In the genomic region with DNA sequence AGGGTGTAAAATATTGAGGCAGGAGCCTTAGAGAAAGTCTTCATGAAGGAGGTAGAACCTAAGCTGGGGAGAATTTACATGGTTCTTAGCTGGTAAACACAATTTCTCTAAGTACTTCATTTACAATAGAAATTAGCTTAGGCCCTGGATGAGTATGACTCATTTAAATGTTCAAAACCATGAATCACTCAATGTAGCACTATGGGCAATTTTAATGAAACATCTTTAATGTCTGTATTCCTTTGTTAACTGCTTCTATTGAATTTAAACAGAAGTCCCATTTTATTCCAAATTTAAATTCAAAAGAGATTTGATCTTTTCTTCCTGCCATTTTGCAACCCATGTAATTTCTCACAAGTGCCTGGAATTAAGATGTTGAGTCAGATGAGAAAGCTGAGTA, we compare ENCODE assay signal across 29 cellular contexts.
A peak's percentile ranks its signal among the peaks of the same experiment; 100 is the strongest.
DNase-seq lines count a peak whose midpoint lies in the region; ATAC-seq, FAIRE-seq and TF ChIP-seq lines count a peak whose summit lies in the region.
"Had no signal": no experiment of that assay in that cellular context is flagged by ENCODE, and none has a peak within 500 bp of the region (broad histone marks: within the 10 kb centered on the region; RNA-seq: fewer than 3 reads in every experiment).

No MANE protein-coding gene starts in this region.

- H3K4me3 Mint-ChIP-seq in chondrocyte (ENCODE audit: unreplicated experiment), result no peak overlapping the region
- H3K4me3 Mint-ChIP-seq: activated B cell treated with CpG ODN at 0.5 μM for 24 hours; CD8-positive, alpha-beta T cell; mesothelial cell of epicardium; naive thymus-derived CD8-positive, alpha-beta T cell had no signal

- no peak for TF ChIP-seq POLR2A in adrenal gland (IDR thresholded peaks at IDR 0.05)

- H3K4me3 ChIP-seq in RWPE2 (ENCODE audit: severe bottlenecking), result no peak overlapping the region
- no peak overlapping the region for H3K4me3 ChIP-seq in small intestine (ENCODE audit: low read depth in 1 of 2, low read length in 2 of 2)
- H3K4me3 ChIP-seq in adrenal gland, result no peak overlapping the region
- H3K4me3 ChIP-seq: left lung, right atrium auricular region had no signal

- peak; percentile 66 for ATAC-seq in RWPE2 (ENCODE audit: low read depth)
- ATAC-seq: CD8-positive, alpha-beta T cell; HepG2; left lung; naive thymus-derived CD8-positive, alpha-beta T cell; Panc1 had no signal

- H3K36me3 ChIP-seq in RWPE2 (ENCODE audit: low read depth) (no peaks in the 10 kb centered on the region), small intestine (ENCODE audit: control insufficient read depth in 2 of 2, insufficient read depth in 2 of 2, low read length in 2 of 2) (no peaks in the 10 kb centered on the region), adrenal gland (replicated peaks in 1 of 2) (no peaks in the 10 kb centered on the region)
- H3K36me3 ChIP-seq: left lung, right atrium auricular region had no signal

- H3K9me3 ChIP-seq in RWPE2 (ENCODE audit: severe bottlenecking) (no peaks in the 10 kb centered on the region), small intestine (ENCODE audit: control insufficient read depth, low read depth) (no peaks in the 10 kb centered on the region), adrenal gland (replicated peaks in 1 of 3) (no peaks in the 10 kb centered on the region)

- intact Hi-C loops in adrenal gland (cut with DNase I), result loop anchor here in 1 of 2 donors (10.0 kb wide), 1 partner anchor 115 kb away; no protein-coding TSS in a partner anchor

- no peak for FAIRE-seq in small intestine (lab: Jason Lieb, UNC)
- FAIRE-seq: GM12892, HepG2 had no signal

- H3K27me3 Mint-ChIP-seq in chondrocyte (ENCODE audit: low read depth), result no peaks in the 10 kb centered on the region
- H3K27me3 Mint-ChIP-seq: activated B cell treated with CpG ODN at 0.5 μM for 24 hours had no signal

- H3K27me3 ChIP-seq in RWPE2 (ENCODE audit: insufficient read depth, poor library complexity, severe bottlenecking) (no peaks in the 10 kb centered on the region), small intestine (ENCODE audit: control insufficient read depth in 2 of 2, insufficient read depth in 2 of 2, low read length in 2 of 2) (no peaks in the 10 kb centered on the region), adrenal gland (no peaks in the 10 kb centered on the region)
- H3K27me3 ChIP-seq: left lung, right atrium auricular region had no signal

- no peak overlapping the region for H3K27ac ChIP-seq in RWPE2 (ENCODE audit: poor library complexity, severe bottlenecking)
- peak overlapping the region; percentile 14 for H3K27ac ChIP-seq in epithelial cell of prostate
- H3K27ac ChIP-seq in small intestine (ENCODE audit: low read depth in 1 of 2, low read length in 1 of 2), result no peak overlapping the region
- H3K27ac ChIP-seq in adrenal gland, result no peak overlapping the region
- H3K27ac ChIP-seq: left lung, right atrium auricular region had no signal

- H3K27ac Mint-ChIP-seq in chondrocyte (ENCODE audit: unreplicated experiment), result no peak overlapping the region
- H3K27ac Mint-ChIP-seq: activated B cell treated with CpG ODN at 0.5 μM for 24 hours; CD8-positive, alpha-beta T cell; mesothelial cell of epicardium; naive thymus-derived CD8-positive, alpha-beta T cell had no signal

- peaks cover 5% of the 10 kb centered on the region for H3K36me3 Mint-ChIP-seq in chondrocyte (ENCODE audit: low read depth)
- H3K36me3 Mint-ChIP-seq: CD8-positive, alpha-beta T cell had no signal

- DNase-seq in HS-5 (ENCODE audit: low read depth) (peak; percentile 6), RWPE2 (ENCODE audit: low spot score) (no peak), epithelial cell of prostate (ENCODE audit: low read depth, low spot score) (no peak), kidney tubule cell (ENCODE audit: low spot score) (peak; percentile 22), small intestine (no peak), adrenal gland (no peak), chondrocyte (ENCODE audit: low spot score) (no peak)
- no peak for DNase-seq in activated CD4-positive, CD25-positive, alpha-beta regulatory T cell treated with anti-CD3 and anti-CD28 coated beads, Interleukin-2, amount 50 U/mL, for 72 hours
- DNase-seq: activated B cell treated with CpG ODN at 0.5 μM for 24 hours; activated CD4-positive, alpha-beta T cell treated with anti-CD3 and anti-CD28 coated beads, Interleukin-2, amount 50 U/mL, for 48 hours; activated effector memory CD4-positive, alpha-beta T cell treated with Interleukin-2 at 50 U/mL for 16 hours; caudate nucleus; CD8-positive, alpha-beta T cell; DMS79; erythroblast; head of caudate nucleus; left lung; naive thymus-derived CD8-positive, alpha-beta T cell; NCI-H2107; NCI-H510A treated with DMSO at 0.1 percent for 48 hours; NK-92 treated with Interleukin-12 subunit alpha and Interleukin-12 subunit beta, amount 100 ng/mL, for 24 hours; stimulated activated CD4-positive, alpha-beta T cell treated with anti-CD3 and anti-CD28 coated beads, Interleukin-15, amount 100 ng/mL, for 24 hours; T1000; trophoblast cell had no signal

- TF ChIP-seq CTCF in RWPE2 (IDR thresholded peaks at IDR 0.05; ENCODE audit: poor library complexity, severe bottlenecking) (no peak), adrenal gland (IDR thresholded peaks at IDR 0.05) (no peak), chondrocyte (IDR thresholded peaks at IDR 0.05) (no peak)

- no peaks in the 10 kb centered on the region for H3K4me1 Mint-ChIP-seq in chondrocyte (ENCODE audit: low read depth)
- H3K4me1 Mint-ChIP-seq: activated B cell treated with CpG ODN at 0.5 μM for 24 hours; naive thymus-derived CD8-positive, alpha-beta T cell had no signal

- H3K9me3 Mint-ChIP-seq in chondrocyte (ENCODE audit: low read depth), result peaks cover 27% of the 10 kb centered on the region

- peaks cover 9% of the 10 kb centered on the region for H3K4me1 ChIP-seq in RWPE2 (ENCODE audit: insufficient read depth, poor library complexity, severe bottlenecking)
- no peaks in the 10 kb centered on the region for H3K4me1 ChIP-seq in small intestine (ENCODE audit: control insufficient read depth in 2 of 2, insufficient read depth in 1 of 2, low read depth in 1 of 2, low read length in 1 of 2)
- H3K4me1 ChIP-seq in adrenal gland (replicated peaks in 1 of 2), result no peaks in the 10 kb centered on the region
- H3K4me1 ChIP-seq: left lung, right atrium auricular region had no signal

Comparison
In these comparisons a context has a peak if more than half of its experiments do, and no peak if none do; other contexts are left out.
1. DNase-seq: peak in HS-5 (single experiment) and kidney tubule cell (single experiment); none in RWPE2 (single experiment), epithelial cell of prostate (single experiment), small intestine (single experiment), adrenal gland (0 of 7), activated CD4-positive, CD25-positive, alpha-beta regulatory T cell treated with anti-CD3 and anti-CD28 coated beads, Interleukin-2, amount 50 U/mL, for 72 hours (single experiment) and chondrocyte (single experiment).